8 cellular contexts compared by ENCODE assay signal in the genomic region with DNA sequence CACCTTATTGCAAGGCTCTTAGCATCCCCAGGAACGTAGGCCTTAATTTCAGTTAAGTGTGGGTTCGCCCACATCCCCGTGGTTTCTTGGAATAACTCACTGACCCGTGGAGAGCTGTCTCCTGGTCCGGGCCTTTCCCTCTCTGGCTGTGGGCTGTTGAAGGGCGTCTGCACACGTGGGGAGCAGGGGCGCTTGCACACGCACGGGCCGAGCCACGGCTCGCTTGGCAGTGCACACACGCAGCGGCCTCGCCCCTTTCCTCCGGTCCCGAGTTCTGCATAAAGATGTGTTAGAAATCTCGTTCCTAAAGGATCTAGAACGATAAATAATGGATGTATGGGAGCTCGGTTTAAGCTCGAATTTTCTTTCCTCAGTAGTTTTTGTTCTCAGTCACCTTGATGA.
DNase-seq lines count a peak whose midpoint lies in the region; ATAC-seq lines count a peak whose summit lies in the region.

No MANE protein-coding gene starts in this region.

- ATAC-seq in HG03108 (IDR thresholded peaks at IDR 0.05; ENCODE audit: unreplicated experiment): peak; percentile 32
- ATAC-seq in GM18868 (IDR thresholded peaks at IDR 0.05; ENCODE audit: unreplicated experiment): no peak

- no peak overlapping the region for H2BK120ac ChIP-seq in trophoblast cell (ENCODE audit: insufficient read depth, low read length, poor library complexity)

- no peak overlapping the region for H2AK5ac ChIP-seq in trophoblast cell (ENCODE audit: low read length)

- H3K27ac ChIP-seq in trophoblast cell (ENCODE audit: low read depth, low read length): no peak overlapping the region

- H3K4ac ChIP-seq in trophoblast cell (ENCODE audit: low read depth, low read length): no peak overlapping the region

- H3K4me1 Mint-ChIP-seq in activated T-helper 1 cell treated with anti-CD3 and anti-CD28 coated beads, Interleukin-12 subunit alpha, Interleukin-12 subunit beta, Interleukin-2, Interleukin-4 antibody, amounts not matched to agents 30 ng/mL and 10 ng/mL and 1 ng/mL, durations not matched to agents 14 hours and 24 hours and 36 hours (ENCODE audit: low read depth): peaks cover 5% of the 10 kb centered on the region

- H3K14ac ChIP-seq in trophoblast cell (ENCODE audit: low read length): no peak overlapping the region

- H3K36me3 ChIP-seq in trophoblast cell (ENCODE audit: control insufficient read depth in 1 of 2, insufficient read depth in 2 of 2, low read length in 2 of 2): no peaks in the 10 kb centered on the region

- H2AFZ ChIP-seq in trophoblast cell (ENCODE audit: insufficient read depth, low read length, poor library complexity): no peak overlapping the region

- H2BK12ac ChIP-seq in trophoblast cell (ENCODE audit: low read length): no peak overlapping the region

- no peaks in the 10 kb centered on the region for H3K79me1 ChIP-seq in trophoblast cell (ENCODE audit: low read length)

- no CpG with 5 or more reads among the region's 22 CpGs for WGBS in trophoblast cell (ENCODE audit: extremely low coverage, insufficient coverage, insufficient read length)

- no peaks in the 10 kb centered on the region for H3K79me2 ChIP-seq in trophoblast cell (ENCODE audit: control insufficient read depth, insufficient read depth, low read length, poor library complexity)

- no peak overlapping the region for H3K27ac Mint-ChIP-seq in activated T-helper 1 cell treated with anti-CD3 and anti-CD28 coated beads, Interleukin-12 subunit alpha, Interleukin-12 subunit beta, Interleukin-2, Interleukin-4 antibody, amounts not matched to agents 30 ng/mL and 10 ng/mL and 1 ng/mL, durations not matched to agents 14 hours and 24 hours and 36 hours

- H4K91ac ChIP-seq in trophoblast cell (ENCODE audit: low read depth, low read length): no peak overlapping the region

- intact Hi-C loops in activated T-helper 1 cell treated with anti-CD3 and anti-CD28 coated beads, Interleukin-12 subunit alpha, Interleukin-12 subunit beta, Interleukin-2, Interleukin-4 antibody, amounts not matched to agents 30 ng/mL and 10 ng/mL and 1 ng/mL, durations not matched to agents 14 hours and 24 hours and 36 hours (cut with micrococcal nuclease): no loop called here
- intact Hi-C loops in cardiac septum (cut with DNase I): loop anchor here (2.0 to 10.0 kb wide), 2 partner anchors 64 to 142 kb away; a partner anchor contains a TSS

- H3K9ac ChIP-seq in trophoblast cell (ENCODE audit: low read length): no peak overlapping the region

- H3K27me3 Mint-ChIP-seq in activated T-helper 1 cell treated with anti-CD3 and anti-CD28 coated beads, Interleukin-12 subunit alpha, Interleukin-12 subunit beta, Interleukin-2, Interleukin-4 antibody, amounts not matched to agents 30 ng/mL and 10 ng/mL and 1 ng/mL, durations not matched to agents 14 hours and 24 hours and 36 hours (ENCODE audit: insufficient read depth): peaks cover 58% of the 10 kb centered on the region

- no peaks in the 10 kb centered on the region for H3K9me3 Mint-ChIP-seq in activated T-helper 1 cell treated with anti-CD3 and anti-CD28 coated beads, Interleukin-12 subunit alpha, Interleukin-12 subunit beta, Interleukin-2, Interleukin-4 antibody, amounts not matched to agents 30 ng/mL and 10 ng/mL and 1 ng/mL, durations not matched to agents 14 hours and 24 hours and 36 hours

- no peak overlapping the region for H4K8ac ChIP-seq in trophoblast cell (ENCODE audit: low read depth, low read length)

- no peaks in the 10 kb centered on the region for H3K36me3 Mint-ChIP-seq in activated T-helper 1 cell treated with anti-CD3 and anti-CD28 coated beads, Interleukin-12 subunit alpha, Interleukin-12 subunit beta, Interleukin-2, Interleukin-4 antibody, amounts not matched to agents 30 ng/mL and 10 ng/mL and 1 ng/mL, durations not matched to agents 14 hours and 24 hours and 36 hours (ENCODE audit: low read depth)

- no peak overlapping the region for H2BK5ac ChIP-seq in trophoblast cell (ENCODE audit: low read depth, low read length, poor library complexity)

- H3K23ac ChIP-seq in trophoblast cell (ENCODE audit: low read length): no peak overlapping the region

- no peak overlapping the region for H3K18ac ChIP-seq in trophoblast cell (ENCODE audit: low read length)

- H3K27me3 ChIP-seq in trophoblast cell (ENCODE audit: insufficient read depth, low read length): peaks cover 12% of the 10 kb centered on the region

- peaks cover 2% of the 10 kb centered on the region for H3K9me3 ChIP-seq in trophoblast cell (ENCODE audit: insufficient read depth, low read depth, low read length)

- H4K12ac ChIP-seq in trophoblast cell (ENCODE audit: low read depth, low read length): no peak overlapping the region

- no peaks in the 10 kb centered on the region for H3K4me1 ChIP-seq in trophoblast cell (ENCODE audit: control insufficient read depth in 1 of 2, insufficient read depth in 2 of 2, low read length in 2 of 2)

- peak overlapping the region; percentile 58 for H3K4me3 Mint-ChIP-seq in activated T-helper 1 cell treated with anti-CD3 and anti-CD28 coated beads, Interleukin-12 subunit alpha, Interleukin-12 subunit beta, Interleukin-2, Interleukin-4 antibody, amounts not matched to agents 30 ng/mL and 10 ng/mL and 1 ng/mL, durations not matched to agents 14 hours and 24 hours and 36 hours

- DNase-seq in ELR (ENCODE audit: low read depth) (peak; percentile 33), cardiac septum (ENCODE audit: low spot score) (peak; percentile 76), trophoblast cell (no peak), T1000 (lab: John Stamatoyannopoulos, UW) (no peak), cerebellar nuclear complex (lab: John Stamatoyannopoulos, UW) (no peak)
- DNase-seq in activated T-helper 1 cell treated with anti-CD3 and anti-CD28 coated beads, Interleukin-12 subunit alpha, Interleukin-12 subunit beta, Interleukin-2, Interleukin-4 antibody, amounts not matched to agents 30 ng/mL and 10 ng/mL and 1 ng/mL, durations not matched to agents 14 hours and 24 hours and 36 hours (ENCODE audit: low spot score): no peak

- peak overlapping the region; percentile 80 for H3K4me2 ChIP-seq in trophoblast cell (ENCODE audit: low read length)

- H3K4me3 ChIP-seq in trophoblast cell (ENCODE audit: low read depth, low read length): peak overlapping the region; percentile 66

Comparison
In these comparisons a context has a peak if more than half of its experiments do, and no peak if none do; other contexts are left out.
1. DNase-seq: peak in ELR (single experiment) and cardiac septum (single experiment); none in activated T-helper 1 cell treated with anti-CD3 and anti-CD28 coated beads, Interleukin-12 subunit alpha, Interleukin-12 subunit beta, Interleukin-2, Interleukin-4 antibody, amounts not matched to agents 30 ng/mL and 10 ng/mL and 1 ng/mL, durations not matched to agents 14 hours and 24 hours and 36 hours (single experiment), trophoblast cell (0 of 2), T1000 (single experiment) and cerebellar nuclear complex (0 of 2).